In the genomic region with DNA sequence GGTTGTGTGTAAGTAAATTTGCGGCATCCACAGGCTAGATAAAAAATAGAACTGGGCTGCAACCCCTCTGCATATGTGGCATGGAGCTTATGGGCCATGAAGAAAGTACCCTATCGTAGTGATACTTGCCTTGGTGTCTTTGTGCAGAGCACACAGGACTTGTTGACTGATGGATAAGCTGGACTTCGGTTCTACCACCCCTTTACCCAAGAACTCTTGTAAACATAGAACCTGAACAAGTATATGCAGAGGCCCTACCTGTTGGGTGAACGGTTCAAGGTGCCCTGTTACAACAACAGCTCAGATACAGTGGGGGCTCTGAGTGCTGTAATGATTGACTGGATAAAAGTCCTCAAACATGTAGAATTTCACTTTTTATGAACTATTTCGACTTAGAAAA, we compare ENCODE assay signal across 7 cellular contexts.
"Had no signal": no experiment of that assay in that cellular context is flagged by ENCODE, and none has a peak within 500 bp of the region (broad histone marks: within the 10 kb centered on the region; RNA-seq: fewer than 3 reads in every experiment).

No MANE protein-coding gene starts in this region.

- DNase-seq: IMR-90, KBM-7, KG1 had no signal

- H3K27me3 Mint-ChIP-seq: IgD-negative memory B cell had no signal

- H3K4me3 ChIP-seq: K562 had no signal

- ATAC-seq: K562 had no signal

- H3K9me3 Mint-ChIP-seq: IgD-negative memory B cell had no signal

- FAIRE-seq: HTR-8/SVneo, K562 had no signal

- H3K27ac ChIP-seq: HL-60 had no signal

- H3K4me3 Mint-ChIP-seq: IgD-negative memory B cell had no signal
